17 cellular contexts compared by ENCODE assay signal in genomic region chr2:140990416-140990815, GRCh38.
DNase-seq lines count a peak whose midpoint lies in the region; ATAC-seq and TF ChIP-seq lines count a peak whose summit lies in the region.
"Had no signal": no experiment of that assay in that cellular context is flagged by ENCODE, and none has a peak within 500 bp of the region (broad histone marks: within the 10 kb centered on the region; RNA-seq: fewer than 3 reads in every experiment).

No MANE protein-coding gene starts in this region.

- no peaks in the 10 kb centered on the region for H3K4me1 Mint-ChIP-seq in naive thymus-derived CD8-positive, alpha-beta T cell

- CTCF ChIA-PET in A673 (lab: Charles Lee): no interaction called here

- H3K27ac ChIP-seq in A673 (ENCODE audit: low read depth, low read length, poor library complexity, severe bottlenecking): no peak overlapping the region
- H3K27ac ChIP-seq: A549, epithelial cell of prostate had no signal

- H3K36me3 Mint-ChIP-seq in naive thymus-derived CD8-positive, alpha-beta T cell: no peaks in the 10 kb centered on the region

- no peaks in the 10 kb centered on the region for H3K9me3 ChIP-seq in A673 (ENCODE audit: low read depth, low read length, poor library complexity, severe bottlenecking)
- H3K9me3 ChIP-seq: A549 had no signal

- DNase-seq in A673 (ENCODE audit: low spot score) (peak; percentile 10), HCEC 1CT (peak; percentile 97), astrocyte of the hippocampus (ENCODE audit: low read depth, low spot score) (peak; percentile 82), hepatic stellate cell (ENCODE audit: low spot score) (peak; percentile 12), Kasumi-1 (lab: John Stamatoyannopoulos, UW) (no peak), NCI-H2107 (lab: John Stamatoyannopoulos, UW) (no peak)
- no peak for DNase-seq in naive thymus-derived CD8-positive, alpha-beta T cell
- DNase-seq: activated CD8-positive, alpha-beta T cell treated with anti-CD3 and anti-CD28 coated beads, Interleukin-2, amount 10 ng/mL, durations not matched to agents 7 days and 5 days; activated gamma-delta T cell treated with Interleukin-2 at 50 U/mL for 16 hours; cerebellar nuclear complex; NCI-H1930; NCI-H748 treated with DMSO at 0.1 percent for 48 hours; SIG-M5; small intestine had no signal

- no peak for ATAC-seq in naive thymus-derived CD8-positive, alpha-beta T cell
- no peak for ATAC-seq in GM19324 (IDR thresholded peaks at IDR 0.05; ENCODE audit: low FRiP score, unreplicated experiment)
- ATAC-seq: A549; activated CD8-positive, alpha-beta T cell treated with anti-CD3 and anti-CD28 coated beads, Interleukin-2, amount 10 ng/mL, durations not matched to agents 7 days and 5 days had no signal

- no peak overlapping the region for H3K27ac Mint-ChIP-seq in naive thymus-derived CD8-positive, alpha-beta T cell
- H3K27ac Mint-ChIP-seq: activated CD8-positive, alpha-beta T cell treated with anti-CD3 and anti-CD28 coated beads, Interleukin-2, amount 10 ng/mL, durations not matched to agents 7 days and 5 days had no signal

- no peaks in the 10 kb centered on the region for H3K36me3 ChIP-seq in A673 (ENCODE audit: insufficient read depth, low read length, poor library complexity, severe bottlenecking)

- no peaks in the 10 kb centered on the region for H3K4me1 ChIP-seq in A673 (ENCODE audit: insufficient read depth, low read length, poor library complexity, severe bottlenecking)
- H3K4me1 ChIP-seq: A549 had no signal

- intact Hi-C loops in A673 (cut with micrococcal nuclease; ENCODE audit: unreplicated experiment): no loop called here

- TF ChIP-seq CTCF in A673 (conservative IDR thresholded peaks at IDR 0.05; ENCODE audit: low read depth, low read length): no peak

- H3K9me3 Mint-ChIP-seq in naive thymus-derived CD8-positive, alpha-beta T cell: peaks cover 0 to 14% (median 2%) of the 10 kb centered on the region in 9 donors

- H3K27me3 Mint-ChIP-seq in naive thymus-derived CD8-positive, alpha-beta T cell: no peaks in the 10 kb centered on the region

- POLR2A ChIA-PET in A673 (lab: Charles Lee; ENCODE audit: low non-redundant PET): no interaction called here
- POLR2A ChIA-PET in naive thymus-derived CD8-positive, alpha-beta T cell (lab: Charles Lee): no interaction called here

- H3K4me3 Mint-ChIP-seq in naive thymus-derived CD8-positive, alpha-beta T cell: no peak overlapping the region
- H3K4me3 Mint-ChIP-seq: activated CD8-positive, alpha-beta T cell treated with anti-CD3 and anti-CD28 coated beads, Interleukin-2, amount 10 ng/mL, durations not matched to agents 7 days and 5 days had no signal

- H3K27me3 ChIP-seq in A673 (replicated peaks; ENCODE audit: insufficient read depth, low read depth, low read length, poor library complexity): no peaks in the 10 kb centered on the region

- H3K4me3 ChIP-seq in A673 (ENCODE audit: low read depth, low read length, poor library complexity, severe bottlenecking): no peak overlapping the region
- H3K4me3 ChIP-seq: A549 had no signal

- BruUV-seq in A673 (replicated peaks; lab: Mats Ljungman, UMichigan): no TSS peak

Comparison
In these comparisons a context has a peak if more than half of its experiments do, and no peak if none do; other contexts are left out.
1. DNase-seq: peak in A673 (single experiment), HCEC 1CT (single experiment), astrocyte of the hippocampus (single experiment) and hepatic stellate cell (single experiment); none in naive thymus-derived CD8-positive, alpha-beta T cell (0 of 10), Kasumi-1 (0 of 2) and NCI-H2107 (single experiment).